ENCODE assay signal across 1 cellular context in genomic region chr19:4051175-4052101, GRCh38.
TF ChIP-seq lines count a peak whose summit lies in the region.

No MANE protein-coding gene starts in this region.

TF ChIP-seq in GM23338, 12 proteins besides CTCF, POLR2A, EP300 and RAD21 (continued from another document):
- no peak for TF ChIP-seq REST (IDR thresholded peaks at IDR 0.05; ENCODE audit: unreplicated experiment)
TF ChIP-seq in GM23338: peak in this region for 0.
